13 cellular contexts compared by ENCODE assay signal in the genomic region with DNA sequence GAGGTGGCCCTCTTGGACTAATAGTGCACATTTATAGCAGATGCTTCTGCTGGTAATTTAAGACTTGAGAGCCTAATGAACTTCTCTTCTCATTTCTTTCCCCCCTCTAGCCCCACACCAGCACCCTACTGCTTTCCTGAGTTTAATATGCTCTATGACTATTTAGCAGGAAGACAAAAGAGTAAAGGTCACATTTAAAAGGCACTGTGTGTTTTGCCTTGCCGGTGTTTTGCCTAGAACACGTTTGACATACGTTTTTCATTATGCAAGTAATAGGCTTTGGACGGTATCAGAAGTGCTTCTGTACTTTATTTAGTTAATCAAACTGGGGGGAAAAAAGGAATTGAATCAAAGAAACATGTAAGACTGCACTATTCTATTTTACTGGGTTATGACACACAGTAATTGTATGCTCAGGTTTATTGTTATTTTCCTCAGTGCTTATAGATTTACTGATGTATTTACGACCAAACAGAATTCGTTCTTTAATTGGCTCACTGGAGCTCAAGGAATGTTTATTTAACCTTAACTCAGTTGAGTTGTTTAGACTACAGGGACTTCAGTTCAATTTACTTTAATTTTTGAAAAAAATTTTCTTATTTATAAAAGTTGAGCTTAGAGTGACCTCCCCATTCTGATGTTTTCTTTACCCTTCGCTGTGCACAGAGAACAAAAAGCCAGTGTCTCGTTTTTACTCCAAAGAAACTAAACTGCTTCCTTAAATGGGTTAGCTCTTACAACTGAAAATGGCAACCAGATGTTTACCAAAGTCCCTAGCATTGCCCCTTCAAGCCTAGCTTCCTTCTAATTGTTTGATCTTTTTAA.
DNase-seq lines count a peak whose midpoint lies in the region; ATAC-seq and TF ChIP-seq lines count a peak whose summit lies in the region.
"Had no signal": no experiment of that assay in that cellular context is flagged by ENCODE, and none has a peak within 500 bp of the region (broad histone marks: within the 10 kb centered on the region; RNA-seq: fewer than 3 reads in every experiment).

No MANE protein-coding gene starts in this region.

- TF ChIP-seq CTCF in fibroblast of mammary gland (conservative IDR thresholded peaks at IDR 0.05; ENCODE audit: control insufficient read depth, insufficient read depth, low read depth, low read length): no peak

- no peaks in the 10 kb centered on the region for H3K27me3 ChIP-seq in BLaER1

- no peaks in the 10 kb centered on the region for H3K36me3 ChIP-seq in BLaER1

- peaks cover 21% of the 10 kb centered on the region for H3K4me1 ChIP-seq in BLaER1

- H3K4me3 ChIP-seq in BLaER1 (no peak overlapping the region), fibroblast of mammary gland (ENCODE audit: control insufficient read depth, low read depth, low read length) (no peak overlapping the region)

- H3K27ac ChIP-seq in BLaER1: peak overlapping the region; percentile 40; the same call in 1 of the 2 replicates

- H3K4me2 ChIP-seq in BLaER1: peak overlapping the region; percentile 65

- H3K9me3 ChIP-seq in BLaER1: peaks cover 16% of the 10 kb centered on the region

- DNase-seq in NCI-H526 treated with DMSO at 0.1 percent for 48 hours (lab: John Stamatoyannopoulos, UW) (peak; percentile 24), fibroblast of mammary gland (ENCODE audit: low read depth) (peak; percentile 53), pons (ENCODE audit: low spot score) (peak; percentile 21), NCI-H82 (lab: John Stamatoyannopoulos, UW) (no peak)
- DNase-seq in activated CD8-positive, alpha-beta memory T cell treated with anti-CD3 and anti-CD28 coated beads for 24 hours: no peak
- DNase-seq: activated T-cell treated with anti-CD3 and anti-CD28 coated beads, Interleukin-2, amount 50 U/mL, for 1 hour; CD4-positive, alpha-beta memory T cell; MM.1S; NCI-H748 treated with DMSO at 0.1 percent for 48 hours; T-helper 17 cell had no signal

- ATAC-seq in GM21526 (IDR thresholded peaks at IDR 0.05; ENCODE audit: low FRiP score, unreplicated experiment): no peak
- ATAC-seq in HG03196 (IDR thresholded peaks at IDR 0.05; ENCODE audit: unreplicated experiment): no peak
- ATAC-seq: T-helper 17 cell had no signal

- no peak overlapping the region for H3K9ac ChIP-seq in BLaER1

- no peaks in the 10 kb centered on the region for H4K20me1 ChIP-seq in BLaER1

Comparison
In these comparisons a context has a peak if more than half of its experiments do, and no peak if none do; other contexts are left out.
1. DNase-seq: peak in NCI-H526 treated with DMSO at 0.1 percent for 48 hours (single experiment), fibroblast of mammary gland (single experiment) and pons (single experiment); none in activated CD8-positive, alpha-beta memory T cell treated with anti-CD3 and anti-CD28 coated beads for 24 hours (single experiment) and NCI-H82 (single experiment).